In the genomic region with DNA sequence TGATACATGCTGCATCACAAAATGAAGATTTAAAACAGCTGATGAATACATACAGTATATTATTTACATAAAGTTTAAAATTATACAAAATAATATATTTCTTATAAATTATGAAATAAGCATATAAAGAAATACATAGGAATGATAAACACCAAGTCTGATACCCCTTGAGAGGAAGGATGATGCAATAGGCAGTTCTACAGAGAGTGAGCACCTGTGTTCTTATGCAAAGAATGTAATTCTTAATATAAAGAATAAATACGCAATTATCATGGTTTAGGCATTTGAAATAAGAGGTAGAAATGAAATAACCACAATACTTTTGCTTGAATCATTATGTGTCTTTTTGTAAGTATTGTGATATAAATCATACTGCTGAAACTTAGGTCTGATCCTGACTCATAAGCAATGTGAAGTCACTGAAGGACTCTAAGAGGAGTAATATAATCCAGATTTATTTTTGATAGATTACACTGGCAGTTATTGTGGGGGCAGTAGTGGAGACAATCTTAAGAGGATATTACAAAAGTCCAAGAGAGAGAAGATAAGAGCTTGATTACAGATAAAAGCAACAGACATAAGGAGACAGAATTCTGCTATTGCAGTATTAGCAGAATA, we compare ENCODE assay signal across 17 cellular contexts. TPM values are rescaled to one million over a fixed set of nuclear protein-coding genes. Genes with fewer than 3 reads are reported as not detected.
DNase-seq lines count a peak whose midpoint lies in the region; ATAC-seq and TF ChIP-seq lines count a peak whose summit lies in the region.
"Had no signal": no experiment of that assay in that cellular context is flagged by ENCODE, and none has a peak within 500 bp of the region (broad histone marks: within the 10 kb centered on the region; RNA-seq: fewer than 3 reads in every experiment).

No MANE protein-coding gene starts in this region.

- ATAC-seq in GM19463 (IDR thresholded peaks at IDR 0.05; ENCODE audit: unreplicated experiment), result no peak
- no peak for ATAC-seq in body of pancreas
- ATAC-seq: gastrocnemius medialis, right cardiac atrium had no signal

- DNase-seq in DMS53 (lab: John Stamatoyannopoulos, UW) (peak; percentile 32), HS-5 (ENCODE audit: low read depth) (peak; percentile 19), brain microvascular endothelial cell (peak; percentile 16), NCI-H446 treated with DMSO at 0.1 percent for 48 hours (lab: John Stamatoyannopoulos, UW) (no peak), Kasumi-1 (lab: John Stamatoyannopoulos, UW) (no peak), body of pancreas (no peak)
- DNase-seq: activated CD4-positive, alpha-beta memory T cell treated with anti-CD3 and anti-CD28 coated beads, Interleukin-2, amount 10 ng/mL, durations not matched to agents 7 days and 5 days; AML-193; amniotic stem cell; gastrocnemius medialis; GOT3; NCI-H510A treated with DMSO at 0.1 percent for 48 hours; right cardiac atrium; upper lobe of left lung had no signal

- H3K4me3 ChIP-seq in brain microvascular endothelial cell (ENCODE audit: low read depth, low read length), result no peak overlapping the region
- H3K4me3 ChIP-seq in body of pancreas, result no peak overlapping the region
- H3K4me3 ChIP-seq: gastrocnemius medialis, neural progenitor cell, upper lobe of left lung had no signal

- intact Hi-C loops in body of pancreas (cut with DNase I), result no loop called here

- in situ Hi-C loops in brain microvascular endothelial cell (cut with HindIII; ENCODE audit: low pct_ligation_motif_present, low sequenced_read_pairs), result no loop called here

- TF ChIP-seq CTCF in brain microvascular endothelial cell (IDR thresholded peaks at IDR 0.05; ENCODE audit: low read depth, low read length, missing control alignments), result no peak
- TF ChIP-seq CTCF in body of pancreas (IDR thresholded peaks at IDR 0.05), result no peak

- H3K27me3 ChIP-seq in brain microvascular endothelial cell (replicated peaks) (no peaks in the 10 kb centered on the region), layer of hippocampus (ENCODE audit: control insufficient read depth, insufficient read depth, low read length) (no peaks in the 10 kb centered on the region), body of pancreas (no peaks in the 10 kb centered on the region)
- H3K27me3 ChIP-seq: gastrocnemius medialis, neural progenitor cell, upper lobe of left lung had no signal

- no peak for TF ChIP-seq POLR2A in body of pancreas (IDR thresholded peaks at IDR 0.05)

- H3K9me3 ChIP-seq in body of pancreas, result no peaks in the 10 kb centered on the region
- H3K9me3 ChIP-seq: gastrocnemius medialis, upper lobe of left lung had no signal

- H3K4me1 ChIP-seq in body of pancreas, result peaks cover 29% of the 10 kb centered on the region
- H3K4me1 ChIP-seq: neural progenitor cell had no signal

- H3K27ac ChIP-seq in brain microvascular endothelial cell, result no peak overlapping the region
- H3K27ac ChIP-seq in layer of hippocampus (ENCODE audit: low read depth, low read length), result peak overlapping the region; percentile 79
- no peak overlapping the region for H3K27ac ChIP-seq in body of pancreas
- H3K27ac ChIP-seq: gastrocnemius medialis, neural progenitor cell, upper lobe of left lung had no signal

- H3K36me3 ChIP-seq in brain microvascular endothelial cell (replicated peaks) (no peaks in the 10 kb centered on the region), body of pancreas (replicated peaks in 1 of 2; ENCODE audit: insufficient read depth in 1 of 2, low read depth in 2 of 2) (no peaks in the 10 kb centered on the region)
- H3K36me3 ChIP-seq: gastrocnemius medialis, neural progenitor cell, upper lobe of left lung had no signal

- 77 to 89% methylated on average over 1 of the region's 1 CpG for WGBS in body of pancreas, 2 donors

RNA-seq across cellular contexts. Expression of a gene that starts 39.0 kb away (rescaled TPM):
- 10 to 100 TPM; 25.7 to 29.0 TPM for total RNA-seq in body of pancreas

Comparison
In these comparisons a context has a peak if more than half of its experiments do, and no peak if none do; other contexts are left out.
1. DNase-seq: peak in DMS53 (single experiment), HS-5 (single experiment) and brain microvascular endothelial cell (single experiment); none in NCI-H446 treated with DMSO at 0.1 percent for 48 hours (single experiment), Kasumi-1 (0 of 2) and body of pancreas (0 of 4).